8 cellular contexts compared by ENCODE assay signal in genomic region chr22:31829505-31829904, GRCh38.
DNase-seq lines count a peak whose midpoint lies in the region; ATAC-seq and TF ChIP-seq lines count a peak whose summit lies in the region.

No MANE protein-coding gene starts in this region.

- H3K27ac ChIP-seq in adrenal gland: peak overlapping the region; percentile 43 to 85 (median 66)
- H3K27ac ChIP-seq in CD8-positive, alpha-beta memory T cell (ENCODE audit: low read depth, low read length): no peak overlapping the region

- H3K27ac Mint-ChIP-seq in CD8-positive, alpha-beta memory T cell: peak overlapping the region in 2 of 8 donors; percentile 13 to 28

- H3K4me3 ChIP-seq in adrenal gland: no peak overlapping the region
- H3K4me3 ChIP-seq in CD8-positive, alpha-beta memory T cell (ENCODE audit: low read length): no peak overlapping the region

- H3K36me3 Mint-ChIP-seq in CD8-positive, alpha-beta memory T cell: peaks cover 5 to 81% (median 26%) of the 10 kb centered on the region in 3 donors

- POLR2A ChIA-PET in GM10248 (lab: Yijun Ruan, JAX): interaction anchor here (0.5 kb wide), 1 partner anchor 94 kb away, joined by 3 read pairs; no protein-coding TSS in a partner anchor
- POLR2A ChIA-PET in CD8-positive, alpha-beta memory T cell (lab: Charles Lee): no interaction called here

- TF ChIP-seq CTCF in GM10248 (IDR thresholded peaks at IDR 0.05; ENCODE audit: control extremely low read depth, extremely low read depth, low read depth, missing control alignments): no peak
- TF ChIP-seq CTCF in adrenal gland (IDR thresholded peaks at IDR 0.05): peak in 1 of 6 experiments; percentile 4
- no peak for TF ChIP-seq CTCF in omental fat pad (IDR thresholded peaks at IDR 0.05)

- no peaks in the 10 kb centered on the region for H3K9me3 Mint-ChIP-seq in CD8-positive, alpha-beta memory T cell

- H3K4me1 ChIP-seq in adrenal gland (replicated peaks in 1 of 2): peaks cover 15 to 27% of the 10 kb centered on the region in 2 donors
- H3K4me1 ChIP-seq in CD8-positive, alpha-beta memory T cell (ENCODE audit: insufficient read depth, low read length): no peaks in the 10 kb centered on the region

- no peaks in the 10 kb centered on the region for H3K27me3 Mint-ChIP-seq in CD8-positive, alpha-beta memory T cell

- H3K9me3 ChIP-seq in adrenal gland (replicated peaks in 1 of 3): no peaks in the 10 kb centered on the region
- H3K9me3 ChIP-seq in CD8-positive, alpha-beta memory T cell (ENCODE audit: low read length): no peaks in the 10 kb centered on the region

- DNase-seq in GM10248 (ENCODE audit: extremely low spot score) (peak; percentile 22), NCI-H226 (peak; percentile 89), adrenal gland (peak; percentile 55 to 89 (median 81)), omental fat pad (ENCODE audit: low spot score) (no peak), NCI-H2227 treated with DMSO at 0.1 percent for 48 hours (lab: John Stamatoyannopoulos, UW) (no peak), epidermal melanocyte (ENCODE audit: insufficient read length, low spot score) (no peak)
- DNase-seq in CD8-positive, alpha-beta memory T cell: no peak

- H3K36me3 ChIP-seq in adrenal gland (replicated peaks in 1 of 2): peaks cover 0 to 16% of the 10 kb centered on the region in 2 donors
- H3K36me3 ChIP-seq in CD8-positive, alpha-beta memory T cell (ENCODE audit: insufficient read depth, low read length): peaks cover 19% of the 10 kb centered on the region

- intact Hi-C loops in adrenal gland (cut with DNase I): no loop called here

- peaks cover 0 to 4% (median 3%) of the 10 kb centered on the region in 3 donors for H3K4me1 Mint-ChIP-seq in CD8-positive, alpha-beta memory T cell

- peak; percentile 93 for ATAC-seq in omental fat pad (ENCODE audit: low FRiP score)
- ATAC-seq in HG03432 (IDR thresholded peaks at IDR 0.05; ENCODE audit: unreplicated experiment): no peak

- TF ChIP-seq POLR2A in adrenal gland (IDR thresholded peaks at IDR 0.05): peak in 1 of 2 donors; percentile 72

- 33 to 45% (median 38%) methylated on average over 1 of the region's 1 CpG for WGBS in adrenal gland, 4 donors

- no peak overlapping the region for H3K4me3 Mint-ChIP-seq in CD8-positive, alpha-beta memory T cell

- CTCF ChIA-PET in GM10248 (lab: Yijun Ruan, JAX): interaction anchor here (0.8 kb wide), 1 partner anchor 9 kb away, joined by 3 read pairs; no protein-coding TSS in a partner anchor
- CTCF ChIA-PET in CD8-positive, alpha-beta memory T cell (lab: Charles Lee): no interaction called here

- no peaks in the 10 kb centered on the region for H3K27me3 ChIP-seq in adrenal gland
- H3K27me3 ChIP-seq in CD8-positive, alpha-beta memory T cell (ENCODE audit: insufficient read depth, low read length, poor library complexity, severe bottlenecking): no peaks in the 10 kb centered on the region

Comparison
In these comparisons a context has a peak if more than half of its experiments do, and no peak if none do; other contexts are left out.
1. DNase-seq: peak in GM10248 (single experiment), NCI-H226 (single experiment) and adrenal gland (7 of 7); none in omental fat pad (single experiment), CD8-positive, alpha-beta memory T cell (0 of 5), NCI-H2227 treated with DMSO at 0.1 percent for 48 hours (single experiment) and epidermal melanocyte (single experiment).